Comparison of ENCODE assay signal across 8 cellular contexts in genomic region chr11:2698386-2699184, GRCh38. TPM values are rescaled to one million over a fixed set of nuclear protein-coding genes. Genes with fewer than 3 reads are reported as not detected.
DNase-seq lines count a peak whose midpoint lies in the region; ATAC-seq and TF ChIP-seq lines count a peak whose summit lies in the region.

No MANE protein-coding gene starts in this region.

- WGBS in iPS DF 6.9 (ENCODE audit: insufficient coverage, insufficient read length) = no CpG with 5 or more reads among the region's 20 CpGs

- H3K4me1 ChIP-seq in iPS DF 6.9 (ENCODE audit: control insufficient read depth, insufficient read depth, low read length) = peaks cover 18% of the 10 kb centered on the region

- peaks cover 18% of the 10 kb centered on the region for H3K4me1 Mint-ChIP-seq in activated CD8-positive, alpha-beta T cell treated with anti-CD3 and anti-CD28 coated beads, Interleukin-2, amount 10 ng/mL, durations not matched to agents 7 days and 5 days (ENCODE audit: low read depth)
- peaks cover 13% of the 10 kb centered on the region for H3K4me1 Mint-ChIP-seq in stimulated activated effector memory CD8-positive, alpha-beta T cell treated with anti-CD3 and anti-CD28 coated beads, Interleukin-12 subunit alpha, Interleukin-12 subunit beta, amount 100 ng/mL, for 72 hours

- DNase-seq in HEK293T (ENCODE audit: extremely low spot score) = no peak
- no peak for DNase-seq in activated CD8-positive, alpha-beta T cell treated with anti-CD3 and anti-CD28 coated beads, Interleukin-2, amount 10 ng/mL, durations not matched to agents 7 days and 5 days
- no peak for DNase-seq in iPS DF 6.9 (ENCODE audit: low read depth, low spot score)
- DNase-seq in stimulated activated effector memory CD8-positive, alpha-beta T cell treated with anti-CD3 and anti-CD28 coated beads, Interleukin-12 subunit alpha, Interleukin-12 subunit beta, amount 100 ng/mL, for 72 hours (ENCODE audit: low spot score in 2 of 2) = no peak
- no peak for DNase-seq in GM10266 (ENCODE audit: extremely low spot score)
- no peak for DNase-seq in epidermal melanocyte (ENCODE audit: insufficient read length, low spot score)
- DNase-seq in stimulated activated naive CD4-positive, alpha-beta T cell (lab: John Stamatoyannopoulos, UW) = no peak
- DNase-seq in cerebellum (ENCODE audit: low spot score) = no peak

- H3K27me3 ChIP-seq in iPS DF 6.9 (ENCODE audit: control insufficient read depth, insufficient read depth, low read length) = no peaks in the 10 kb centered on the region; the same call in 1 of the 2 replicates

- no peak for TF ChIP-seq CTCF in GM10266 (IDR thresholded peaks at IDR 0.05; ENCODE audit: control insufficient read depth, insufficient read depth, low read depth, missing control alignments)

- H3K27me3 Mint-ChIP-seq in activated CD8-positive, alpha-beta T cell treated with anti-CD3 and anti-CD28 coated beads, Interleukin-2, amount 10 ng/mL, durations not matched to agents 7 days and 5 days (ENCODE audit: low read depth) = no peaks in the 10 kb centered on the region

- peak overlapping the region; percentile 8 for H3K27ac Mint-ChIP-seq in activated CD8-positive, alpha-beta T cell treated with anti-CD3 and anti-CD28 coated beads, Interleukin-2, amount 10 ng/mL, durations not matched to agents 7 days and 5 days
- peak overlapping the region; percentile 91 for H3K27ac Mint-ChIP-seq in stimulated activated effector memory CD8-positive, alpha-beta T cell treated with anti-CD3 and anti-CD28 coated beads, Interleukin-12 subunit alpha, Interleukin-12 subunit beta, amount 100 ng/mL, for 72 hours

- H3K9me3 ChIP-seq in iPS DF 6.9 (ENCODE audit: control insufficient read depth, insufficient read depth, low read length) = no peaks in the 10 kb centered on the region

- POLR2A ChIA-PET in HEK293T (lab: Yijun Ruan, JAX) = no interaction called here
- POLR2A ChIA-PET in activated CD8-positive, alpha-beta T cell treated with anti-CD3 and anti-CD28 coated beads, Interleukin-2, amount 10 ng/mL, durations not matched to agents 7 days and 5 days (lab: Charles Lee) = interaction anchor here (1.0 kb wide), 1 partner anchor 12 kb away, joined by 3 read pairs; no protein-coding TSS in a partner anchor

- H3K27ac ChIP-seq in iPS DF 6.9 (ENCODE audit: low read length) = no peak overlapping the region

- peak overlapping the region; percentile 50; the same call in 1 of the 2 replicates for H3K4me3 ChIP-seq in iPS DF 6.9 (ENCODE audit: low read length)

- H3K9me3 Mint-ChIP-seq in activated CD8-positive, alpha-beta T cell treated with anti-CD3 and anti-CD28 coated beads, Interleukin-2, amount 10 ng/mL, durations not matched to agents 7 days and 5 days (ENCODE audit: insufficient read depth) = no peaks in the 10 kb centered on the region
- no peaks in the 10 kb centered on the region for H3K9me3 Mint-ChIP-seq in stimulated activated effector memory CD8-positive, alpha-beta T cell treated with anti-CD3 and anti-CD28 coated beads, Interleukin-12 subunit alpha, Interleukin-12 subunit beta, amount 100 ng/mL, for 72 hours

- H3K4me3 Mint-ChIP-seq in activated CD8-positive, alpha-beta T cell treated with anti-CD3 and anti-CD28 coated beads, Interleukin-2, amount 10 ng/mL, durations not matched to agents 7 days and 5 days = peak overlapping the region; percentile 78
- H3K4me3 Mint-ChIP-seq in stimulated activated effector memory CD8-positive, alpha-beta T cell treated with anti-CD3 and anti-CD28 coated beads, Interleukin-12 subunit alpha, Interleukin-12 subunit beta, amount 100 ng/mL, for 72 hours = peak overlapping the region; percentile 81

- ATAC-seq in activated CD8-positive, alpha-beta T cell treated with anti-CD3 and anti-CD28 coated beads, Interleukin-2, amount 10 ng/mL, durations not matched to agents 7 days and 5 days = no peak
- no peak for ATAC-seq in stimulated activated effector memory CD8-positive, alpha-beta T cell treated with anti-CD3 and anti-CD28 coated beads, Interleukin-12 subunit alpha, Interleukin-12 subunit beta, amount 100 ng/mL, for 72 hours

- H3K36me3 ChIP-seq in iPS DF 6.9 (ENCODE audit: control insufficient read depth, insufficient read depth, low read length) = no peaks in the 10 kb centered on the region; the same call in 1 of the 2 replicates

- CTCF ChIA-PET in HEK293T (lab: Yijun Ruan, JAX) = no interaction called here
- CTCF ChIA-PET in activated CD8-positive, alpha-beta T cell treated with anti-CD3 and anti-CD28 coated beads, Interleukin-2, amount 10 ng/mL, durations not matched to agents 7 days and 5 days (lab: Charles Lee) = no interaction called here

- H3K36me3 Mint-ChIP-seq in activated CD8-positive, alpha-beta T cell treated with anti-CD3 and anti-CD28 coated beads, Interleukin-2, amount 10 ng/mL, durations not matched to agents 7 days and 5 days (ENCODE audit: low read depth) = peaks cover 2% of the 10 kb centered on the region
- H3K36me3 Mint-ChIP-seq in stimulated activated effector memory CD8-positive, alpha-beta T cell treated with anti-CD3 and anti-CD28 coated beads, Interleukin-12 subunit alpha, Interleukin-12 subunit beta, amount 100 ng/mL, for 72 hours = peaks cover 14% of the 10 kb centered on the region

TF ChIP-seq in HEK293T, 16 proteins besides CTCF, POLR2A, EP300 and RAD21:
- TF ChIP-seq NFRKB (IDR thresholded peaks at IDR 0.05) (no peak), L3MBTL2 (conservative IDR thresholded peaks at IDR 0.05) (0 out of 2 replicates have a peak, but pooled peaks have one; percentile 33)

RNA-seq across cellular contexts. Expression of gene KCNQ1OT1, which starts 1.2 kb away (rescaled TPM):
- under 1 TPM; 0.24 to 0.26 TPM for total RNA-seq in activated CD8-positive, alpha-beta T cell treated with anti-CD3 and anti-CD28 coated beads, Interleukin-2, amount 10 ng/mL, durations not matched to agents 7 days and 5 days
- 12.0 TPM for total RNA-seq in cerebellum

Comparison
In these comparisons a context has a peak if more than half of its experiments do, and no peak if none do; other contexts are left out.
1. RNA of gene KCNQ1OT1, which starts 1.2 kb away (total RNA-seq): 12.0 TPM in cerebellum (single experiment); 0.24 to 0.26 TPM in activated CD8-positive, alpha-beta T cell treated with anti-CD3 and anti-CD28 coated beads, Interleukin-2, amount 10 ng/mL, durations not matched to agents 7 days and 5 days; every median in the first group is over 10 times any median in the second.